In the genomic region with DNA sequence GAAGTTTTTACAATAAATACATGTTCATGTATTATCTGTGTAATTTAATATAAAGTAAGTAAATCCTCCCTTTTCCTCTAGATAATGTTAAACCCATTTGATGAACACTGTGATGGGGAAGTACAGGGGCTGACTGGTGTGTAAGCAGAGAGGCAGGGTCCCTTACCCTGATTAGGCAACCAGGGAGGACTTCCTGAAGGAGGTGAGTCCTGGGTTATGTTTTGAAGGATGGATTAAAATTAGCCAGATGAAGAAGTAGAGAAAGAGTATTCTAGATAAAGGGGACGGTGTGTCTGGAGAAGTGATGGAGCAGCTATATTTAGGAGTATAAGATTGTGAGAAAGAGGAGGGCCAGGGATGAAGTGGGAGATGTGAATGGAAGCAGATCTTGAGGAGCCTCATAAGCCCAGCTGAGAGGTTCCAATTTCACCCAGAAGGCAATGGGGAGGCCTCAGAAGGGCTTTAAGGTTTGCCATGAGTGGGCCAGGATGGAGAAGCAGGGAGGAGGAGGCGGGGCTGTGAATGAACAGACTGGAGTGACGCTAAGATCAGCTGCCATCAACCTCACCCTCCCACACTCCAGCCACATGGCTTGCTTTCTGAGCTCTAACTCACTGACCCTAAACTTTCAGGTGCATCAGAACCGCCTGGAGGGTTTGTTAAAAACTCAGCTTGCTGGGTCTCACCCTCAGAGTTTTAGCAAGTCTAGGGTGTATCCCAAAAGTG, we compare ENCODE assay signal across 1 cellular context.
TF ChIP-seq lines count a peak whose summit lies in the region.

No MANE protein-coding gene starts in this region.

TF ChIP-seq in GM12878, 131 proteins besides CTCF, POLR2A, EP300 and RAD21 (continues in another document):
- TF ChIP-seq, protein P1, sequence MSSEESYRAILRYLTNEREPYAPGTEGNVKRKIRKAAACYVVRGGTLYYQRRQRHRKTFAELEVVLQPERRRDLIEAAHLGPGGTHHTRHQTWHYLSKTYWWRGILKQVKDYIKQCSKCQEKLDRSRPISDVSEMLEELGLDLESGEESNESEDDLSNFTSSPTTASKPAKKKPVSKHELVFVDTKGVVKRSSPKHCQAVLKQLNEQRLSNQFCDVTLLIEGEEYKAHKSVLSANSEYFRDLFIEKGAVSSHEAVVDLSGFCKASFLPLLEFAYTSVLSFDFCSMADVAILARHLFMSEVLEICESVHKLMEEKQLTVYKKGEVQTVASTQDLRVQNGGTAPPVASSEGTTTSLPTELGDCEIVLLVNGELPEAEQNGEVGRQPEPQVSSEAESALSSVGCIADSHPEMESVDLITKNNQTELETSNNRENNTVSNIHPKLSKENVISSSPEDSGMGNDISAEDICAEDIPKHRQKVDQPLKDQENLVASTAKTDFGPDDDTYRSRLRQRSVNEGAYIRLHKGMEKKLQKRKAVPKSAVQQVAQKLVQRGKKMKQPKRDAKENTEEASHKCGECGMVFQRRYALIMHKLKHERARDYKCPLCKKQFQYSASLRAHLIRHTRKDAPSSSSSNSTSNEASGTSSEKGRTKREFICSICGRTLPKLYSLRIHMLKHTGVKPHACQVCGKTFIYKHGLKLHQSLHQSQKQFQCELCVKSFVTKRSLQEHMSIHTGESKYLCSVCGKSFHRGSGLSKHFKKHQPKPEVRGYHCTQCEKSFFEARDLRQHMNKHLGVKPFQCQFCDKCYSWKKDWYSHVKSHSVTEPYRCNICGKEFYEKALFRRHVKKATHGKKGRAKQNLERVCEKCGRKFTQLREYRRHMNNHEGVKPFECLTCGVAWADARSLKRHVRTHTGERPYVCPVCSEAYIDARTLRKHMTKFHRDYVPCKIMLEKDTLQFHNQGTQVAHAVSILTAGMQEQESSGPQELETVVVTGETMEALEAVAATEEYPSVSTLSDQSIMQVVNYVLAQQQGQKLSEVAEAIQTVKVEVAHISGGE (CRISPR knock-in tag; IDR thresholded peaks at IDR 0.05), result no peak
- TF ChIP-seq CREB1 (IDR thresholded peaks at IDR 0.05; ENCODE audit: low read depth) (no peak), SRF (IDR thresholded peaks at IDR 0.05; ENCODE audit: low read depth in 2 of 2, low read length in 2 of 2) (no peak), NFXL1 (IDR thresholded peaks at IDR 0.05; ENCODE audit: borderline replicate concordance) (no peak), FOXM1 (IDR thresholded peaks at IDR 0.05; ENCODE audit: low read depth, low read length) (no peak), POLR2AphosphoS5 (IDR thresholded peaks at IDR 0.05; ENCODE audit: low read length) (peak; percentile 63; the same call in 1 of the 2 replicates), RFX5 (IDR thresholded peaks at IDR 0.05; ENCODE audit: low read depth, low read length) (no peak), HSF1 (IDR thresholded peaks at IDR 0.05; ENCODE audit: low read depth, low read length) (no peak), RUNX3 (IDR thresholded peaks at IDR 0.05; ENCODE audit: low read length) (no peak), MYC (IDR thresholded peaks at IDR 0.05; ENCODE audit: insufficient read depth, insufficient read length, insufficient replicate concordance, low read length, severe bottlenecking) (no peak), SMAD5 (IDR thresholded peaks at IDR 0.05; ENCODE audit: low read depth) (no peak), CBX3 (IDR thresholded peaks at IDR 0.05; ENCODE audit: borderline replicate concordance, low read depth) (no peak), KDM1A (IDR thresholded peaks at IDR 0.05; ENCODE audit: borderline replicate concordance) (no peak), GATAD2B (conservative IDR thresholded peaks at IDR 0.05; ENCODE audit: low read depth) (peak; percentile 47), BACH1 (IDR thresholded peaks at IDR 0.05; ENCODE audit: borderline replicate concordance) (no peak), NR2F1 (conservative IDR thresholded peaks at IDR 0.05) (peak; percentile 96), TARDBP (IDR thresholded peaks at IDR 0.05; ENCODE audit: borderline replicate concordance) (no peak), E4F1 (IDR thresholded peaks at IDR 0.05; ENCODE audit: borderline replicate concordance, partially characterized antibody) (no peak), NR2C2 (IDR thresholded peaks at IDR 0.05; ENCODE audit: borderline replicate concordance, control insufficient read depth, insufficient read length, low read depth) (no peak), BMI1 (IDR thresholded peaks at IDR 0.05; ENCODE audit: borderline replicate concordance) (no peak), SUPT20H (IDR thresholded peaks at IDR 0.05; ENCODE audit: borderline replicate concordance, control insufficient read depth, low read depth, low read length) (no peak), RBBP5 (conservative IDR thresholded peaks at IDR 0.05) (no peak), PRDM15 (CRISPR knock-in tag; IDR thresholded peaks at IDR 0.05) (no peak), SMC3 (IDR thresholded peaks at IDR 0.05; ENCODE audit: borderline replicate concordance, low read length) (no peak), SREBF1 (IDR thresholded peaks at IDR 0.05; ENCODE audit: low read length) (no peak), NR2C1 (IDR thresholded peaks at IDR 0.05) (peak; percentile 43; the same call in 1 of the 2 replicates), SKIL (IDR thresholded peaks at IDR 0.05; ENCODE audit: low read depth, poor library complexity, severe bottlenecking) (peak; percentile 33)
- TF ChIP-seq, protein P2, sequence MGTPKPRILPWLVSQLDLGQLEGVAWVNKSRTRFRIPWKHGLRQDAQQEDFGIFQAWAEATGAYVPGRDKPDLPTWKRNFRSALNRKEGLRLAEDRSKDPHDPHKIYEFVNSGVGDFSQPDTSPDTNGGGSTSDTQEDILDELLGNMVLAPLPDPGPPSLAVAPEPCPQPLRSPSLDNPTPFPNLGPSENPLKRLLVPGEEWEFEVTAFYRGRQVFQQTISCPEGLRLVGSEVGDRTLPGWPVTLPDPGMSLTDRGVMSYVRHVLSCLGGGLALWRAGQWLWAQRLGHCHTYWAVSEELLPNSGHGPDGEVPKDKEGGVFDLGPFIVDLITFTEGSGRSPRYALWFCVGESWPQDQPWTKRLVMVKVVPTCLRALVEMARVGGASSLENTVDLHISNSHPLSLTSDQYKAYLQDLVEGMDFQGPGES (IDR thresholded peaks at IDR 0.05), result no peak
- TF ChIP-seq, protein P3, sequence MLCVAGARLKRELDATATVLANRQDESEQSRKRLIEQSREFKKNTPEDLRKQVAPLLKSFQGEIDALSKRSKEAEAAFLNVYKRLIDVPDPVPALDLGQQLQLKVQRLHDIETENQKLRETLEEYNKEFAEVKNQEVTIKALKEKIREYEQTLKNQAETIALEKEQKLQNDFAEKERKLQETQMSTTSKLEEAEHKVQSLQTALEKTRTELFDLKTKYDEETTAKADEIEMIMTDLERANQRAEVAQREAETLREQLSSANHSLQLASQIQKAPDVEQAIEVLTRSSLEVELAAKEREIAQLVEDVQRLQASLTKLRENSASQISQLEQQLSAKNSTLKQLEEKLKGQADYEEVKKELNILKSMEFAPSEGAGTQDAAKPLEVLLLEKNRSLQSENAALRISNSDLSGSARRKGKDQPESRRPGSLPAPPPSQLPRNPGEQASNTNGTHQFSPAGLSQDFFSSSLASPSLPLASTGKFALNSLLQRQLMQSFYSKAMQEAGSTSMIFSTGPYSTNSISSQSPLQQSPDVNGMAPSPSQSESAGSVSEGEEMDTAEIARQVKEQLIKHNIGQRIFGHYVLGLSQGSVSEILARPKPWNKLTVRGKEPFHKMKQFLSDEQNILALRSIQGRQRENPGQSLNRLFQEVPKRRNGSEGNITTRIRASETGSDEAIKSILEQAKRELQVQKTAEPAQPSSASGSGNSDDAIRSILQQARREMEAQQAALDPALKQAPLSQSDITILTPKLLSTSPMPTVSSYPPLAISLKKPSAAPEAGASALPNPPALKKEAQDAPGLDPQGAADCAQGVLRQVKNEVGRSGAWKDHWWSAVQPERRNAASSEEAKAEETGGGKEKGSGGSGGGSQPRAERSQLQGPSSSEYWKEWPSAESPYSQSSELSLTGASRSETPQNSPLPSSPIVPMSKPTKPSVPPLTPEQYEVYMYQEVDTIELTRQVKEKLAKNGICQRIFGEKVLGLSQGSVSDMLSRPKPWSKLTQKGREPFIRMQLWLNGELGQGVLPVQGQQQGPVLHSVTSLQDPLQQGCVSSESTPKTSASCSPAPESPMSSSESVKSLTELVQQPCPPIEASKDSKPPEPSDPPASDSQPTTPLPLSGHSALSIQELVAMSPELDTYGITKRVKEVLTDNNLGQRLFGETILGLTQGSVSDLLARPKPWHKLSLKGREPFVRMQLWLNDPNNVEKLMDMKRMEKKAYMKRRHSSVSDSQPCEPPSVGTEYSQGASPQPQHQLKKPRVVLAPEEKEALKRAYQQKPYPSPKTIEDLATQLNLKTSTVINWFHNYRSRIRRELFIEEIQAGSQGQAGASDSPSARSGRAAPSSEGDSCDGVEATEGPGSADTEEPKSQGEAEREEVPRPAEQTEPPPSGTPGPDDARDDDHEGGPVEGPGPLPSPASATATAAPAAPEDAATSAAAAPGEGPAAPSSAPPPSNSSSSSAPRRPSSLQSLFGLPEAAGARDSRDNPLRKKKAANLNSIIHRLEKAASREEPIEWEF (IDR thresholded peaks at IDR 0.05; ENCODE audit: insufficient replicate concordance, low read depth, low read length), result no peak
- TF ChIP-seq, protein P4, sequence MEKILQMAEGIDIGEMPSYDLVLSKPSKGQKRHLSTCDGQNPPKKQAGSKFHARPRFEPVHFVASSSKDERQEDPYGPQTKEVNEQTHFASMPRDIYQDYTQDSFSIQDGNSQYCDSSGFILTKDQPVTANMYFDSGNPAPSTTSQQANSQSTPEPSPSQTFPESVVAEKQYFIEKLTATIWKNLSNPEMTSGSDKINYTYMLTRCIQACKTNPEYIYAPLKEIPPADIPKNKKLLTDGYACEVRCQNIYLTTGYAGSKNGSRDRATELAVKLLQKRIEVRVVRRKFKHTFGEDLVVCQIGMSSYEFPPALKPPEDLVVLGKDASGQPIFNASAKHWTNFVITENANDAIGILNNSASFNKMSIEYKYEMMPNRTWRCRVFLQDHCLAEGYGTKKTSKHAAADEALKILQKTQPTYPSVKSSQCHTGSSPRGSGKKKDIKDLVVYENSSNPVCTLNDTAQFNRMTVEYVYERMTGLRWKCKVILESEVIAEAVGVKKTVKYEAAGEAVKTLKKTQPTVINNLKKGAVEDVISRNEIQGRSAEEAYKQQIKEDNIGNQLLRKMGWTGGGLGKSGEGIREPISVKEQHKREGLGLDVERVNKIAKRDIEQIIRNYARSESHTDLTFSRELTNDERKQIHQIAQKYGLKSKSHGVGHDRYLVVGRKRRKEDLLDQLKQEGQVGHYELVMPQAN (conservative IDR thresholded peaks at IDR 0.05), result no peak
